In genomic region chr20:57124800-57125399, GRCh38 we compare ENCODE assay signal across 1 cellular context.
TF ChIP-seq lines count a peak whose summit lies in the region.

No MANE protein-coding gene starts in this region.

TF ChIP-seq in HEK293, 187 proteins besides CTCF, POLR2A, EP300 and RAD21 (continued from another document):
- TF ChIP-seq KLF8 (tag by site-specific recombination; IDR thresholded peaks at IDR 0.05) (no peak), ZNF610 (tag by site-specific recombination; IDR thresholded peaks at IDR 0.05; ENCODE audit: borderline replicate concordance) (no peak), REPIN1 (tag by site-specific recombination; IDR thresholded peaks at IDR 0.05; ENCODE audit: low read depth) (no peak), HOXC10 (CRISPR knock-in tag; IDR thresholded peaks at IDR 0.05) (no peak), ZNF391 (tag by site-specific recombination; IDR thresholded peaks at IDR 0.05; ENCODE audit: borderline replicate concordance, low read depth) (no peak), ZNF341 (tag by site-specific recombination; IDR thresholded peaks at IDR 0.05; ENCODE audit: low read depth) (0 out of 2 replicates have a peak, but pooled peaks have one; percentile 21), OSR2 (tag by site-specific recombination; IDR thresholded peaks at IDR 0.05) (peak; percentile 96), SCRT2 (tag by site-specific recombination; IDR thresholded peaks at IDR 0.05) (peak; percentile 76), ZNF146 (tag by site-specific recombination; IDR thresholded peaks at IDR 0.05) (no peak), ZNF596 (tag by site-specific recombination; IDR thresholded peaks at IDR 0.05) (0 out of 2 replicates have a peak, but pooled peaks have one; percentile 30), ZBTB8A (tag by site-specific recombination; IDR thresholded peaks at IDR 0.05) (peak; percentile 28; the same call in 1 of the 2 replicates), ZNF785 (tag by site-specific recombination; IDR thresholded peaks at IDR 0.05) (no peak), ZNF501 (tag by site-specific recombination; IDR thresholded peaks at IDR 0.05) (no peak), ZNF791 (tag by site-specific recombination; IDR thresholded peaks at IDR 0.05) (no peak), EGR2 (tag by site-specific recombination; IDR thresholded peaks at IDR 0.05; ENCODE audit: low read depth) (no peak), ZNF660 (tag by site-specific recombination; IDR thresholded peaks at IDR 0.05) (no peak), GLIS2 (tag by site-specific recombination; IDR thresholded peaks at IDR 0.05) (peak; percentile 48; the same call in 1 of the 2 replicates), ZNF138 (tag by site-specific recombination; IDR thresholded peaks at IDR 0.05; ENCODE audit: borderline replicate concordance) (no peak), ZNF423 (tag by site-specific recombination; IDR thresholded peaks at IDR 0.05) (no peak), HIC1 (tag by site-specific recombination; IDR thresholded peaks at IDR 0.05) (0 out of 2 replicates have a peak, but pooled peaks have one; percentile 16), SP7 (tag by site-specific recombination; IDR thresholded peaks at IDR 0.05) (peak; percentile 68; the same call in 1 of the 2 replicates), ZNF514 (tag by site-specific recombination; IDR thresholded peaks at IDR 0.05) (no peak), ZNF600 (tag by site-specific recombination; IDR thresholded peaks at IDR 0.05) (no peak), ZNF112 (tag by site-specific recombination; IDR thresholded peaks at IDR 0.05) (no peak), ZNF202 (tag by site-specific recombination; IDR thresholded peaks at IDR 0.05; ENCODE audit: borderline replicate concordance) (no peak)
- TF ChIP-seq, protein P1, sequence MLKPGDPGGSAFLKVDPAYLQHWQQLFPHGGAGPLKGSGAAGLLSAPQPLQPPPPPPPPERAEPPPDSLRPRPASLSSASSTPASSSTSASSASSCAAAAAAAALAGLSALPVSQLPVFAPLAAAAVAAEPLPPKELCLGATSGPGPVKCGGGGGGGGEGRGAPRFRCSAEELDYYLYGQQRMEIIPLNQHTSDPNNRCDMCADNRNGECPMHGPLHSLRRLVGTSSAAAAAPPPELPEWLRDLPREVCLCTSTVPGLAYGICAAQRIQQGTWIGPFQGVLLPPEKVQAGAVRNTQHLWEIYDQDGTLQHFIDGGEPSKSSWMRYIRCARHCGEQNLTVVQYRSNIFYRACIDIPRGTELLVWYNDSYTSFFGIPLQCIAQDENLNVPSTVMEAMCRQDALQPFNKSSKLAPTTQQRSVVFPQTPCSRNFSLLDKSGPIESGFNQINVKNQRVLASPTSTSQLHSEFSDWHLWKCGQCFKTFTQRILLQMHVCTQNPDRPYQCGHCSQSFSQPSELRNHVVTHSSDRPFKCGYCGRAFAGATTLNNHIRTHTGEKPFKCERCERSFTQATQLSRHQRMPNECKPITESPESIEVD (tag by site-specific recombination; IDR thresholded peaks at IDR 0.05), result peak; percentile 50
- TF ChIP-seq, protein P2, sequence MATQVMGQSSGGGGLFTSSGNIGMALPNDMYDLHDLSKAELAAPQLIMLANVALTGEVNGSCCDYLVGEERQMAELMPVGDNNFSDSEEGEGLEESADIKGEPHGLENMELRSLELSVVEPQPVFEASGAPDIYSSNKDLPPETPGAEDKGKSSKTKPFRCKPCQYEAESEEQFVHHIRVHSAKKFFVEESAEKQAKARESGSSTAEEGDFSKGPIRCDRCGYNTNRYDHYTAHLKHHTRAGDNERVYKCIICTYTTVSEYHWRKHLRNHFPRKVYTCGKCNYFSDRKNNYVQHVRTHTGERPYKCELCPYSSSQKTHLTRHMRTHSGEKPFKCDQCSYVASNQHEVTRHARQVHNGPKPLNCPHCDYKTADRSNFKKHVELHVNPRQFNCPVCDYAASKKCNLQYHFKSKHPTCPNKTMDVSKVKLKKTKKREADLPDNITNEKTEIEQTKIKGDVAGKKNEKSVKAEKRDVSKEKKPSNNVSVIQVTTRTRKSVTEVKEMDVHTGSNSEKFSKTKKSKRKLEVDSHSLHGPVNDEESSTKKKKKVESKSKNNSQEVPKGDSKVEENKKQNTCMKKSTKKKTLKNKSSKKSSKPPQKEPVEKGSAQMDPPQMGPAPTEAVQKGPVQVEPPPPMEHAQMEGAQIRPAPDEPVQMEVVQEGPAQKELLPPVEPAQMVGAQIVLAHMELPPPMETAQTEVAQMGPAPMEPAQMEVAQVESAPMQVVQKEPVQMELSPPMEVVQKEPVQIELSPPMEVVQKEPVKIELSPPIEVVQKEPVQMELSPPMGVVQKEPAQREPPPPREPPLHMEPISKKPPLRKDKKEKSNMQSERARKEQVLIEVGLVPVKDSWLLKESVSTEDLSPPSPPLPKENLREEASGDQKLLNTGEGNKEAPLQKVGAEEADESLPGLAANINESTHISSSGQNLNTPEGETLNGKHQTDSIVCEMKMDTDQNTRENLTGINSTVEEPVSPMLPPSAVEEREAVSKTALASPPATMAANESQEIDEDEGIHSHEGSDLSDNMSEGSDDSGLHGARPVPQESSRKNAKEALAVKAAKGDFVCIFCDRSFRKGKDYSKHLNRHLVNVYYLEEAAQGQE (tag by site-specific recombination; IDR thresholded peaks at IDR 0.05), result no peak
- TF ChIP-seq, protein P3, sequence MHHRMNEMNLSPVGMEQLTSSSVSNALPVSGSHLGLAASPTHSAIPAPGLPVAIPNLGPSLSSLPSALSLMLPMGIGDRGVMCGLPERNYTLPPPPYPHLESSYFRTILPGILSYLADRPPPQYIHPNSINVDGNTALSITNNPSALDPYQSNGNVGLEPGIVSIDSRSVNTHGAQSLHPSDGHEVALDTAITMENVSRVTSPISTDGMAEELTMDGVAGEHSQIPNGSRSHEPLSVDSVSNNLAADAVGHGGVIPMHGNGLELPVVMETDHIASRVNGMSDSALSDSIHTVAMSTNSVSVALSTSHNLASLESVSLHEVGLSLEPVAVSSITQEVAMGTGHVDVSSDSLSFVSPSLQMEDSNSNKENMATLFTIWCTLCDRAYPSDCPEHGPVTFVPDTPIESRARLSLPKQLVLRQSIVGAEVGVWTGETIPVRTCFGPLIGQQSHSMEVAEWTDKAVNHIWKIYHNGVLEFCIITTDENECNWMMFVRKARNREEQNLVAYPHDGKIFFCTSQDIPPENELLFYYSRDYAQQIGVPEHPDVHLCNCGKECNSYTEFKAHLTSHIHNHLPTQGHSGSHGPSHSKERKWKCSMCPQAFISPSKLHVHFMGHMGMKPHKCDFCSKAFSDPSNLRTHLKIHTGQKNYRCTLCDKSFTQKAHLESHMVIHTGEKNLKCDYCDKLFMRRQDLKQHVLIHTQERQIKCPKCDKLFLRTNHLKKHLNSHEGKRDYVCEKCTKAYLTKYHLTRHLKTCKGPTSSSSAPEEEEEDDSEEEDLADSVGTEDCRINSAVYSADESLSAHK (tag by site-specific recombination; IDR thresholded peaks at IDR 0.05), result 0 out of 2 replicates have a peak, but pooled peaks have one; percentile 42
- TF ChIP-seq, protein P4, sequence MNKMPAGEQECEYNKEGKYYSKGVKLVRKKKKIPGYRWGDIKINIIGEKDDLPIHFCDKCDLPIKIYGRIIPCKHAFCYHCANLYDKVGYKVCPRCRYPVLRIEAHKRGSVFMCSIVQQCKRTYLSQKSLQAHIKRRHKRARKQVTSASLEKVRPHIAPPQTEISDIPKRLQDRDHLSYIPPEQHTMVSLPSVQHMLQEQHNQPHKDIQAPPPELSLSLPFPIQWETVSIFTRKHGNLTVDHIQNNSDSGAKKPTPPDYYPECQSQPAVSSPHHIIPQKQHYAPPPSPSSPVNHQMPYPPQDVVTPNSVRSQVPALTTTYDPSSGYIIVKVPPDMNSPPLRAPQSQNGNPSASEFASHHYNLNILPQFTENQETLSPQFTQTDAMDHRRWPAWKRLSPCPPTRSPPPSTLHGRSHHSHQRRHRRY (tag by site-specific recombination; IDR thresholded peaks at IDR 0.05), result no peak
